In the genomic region with DNA sequence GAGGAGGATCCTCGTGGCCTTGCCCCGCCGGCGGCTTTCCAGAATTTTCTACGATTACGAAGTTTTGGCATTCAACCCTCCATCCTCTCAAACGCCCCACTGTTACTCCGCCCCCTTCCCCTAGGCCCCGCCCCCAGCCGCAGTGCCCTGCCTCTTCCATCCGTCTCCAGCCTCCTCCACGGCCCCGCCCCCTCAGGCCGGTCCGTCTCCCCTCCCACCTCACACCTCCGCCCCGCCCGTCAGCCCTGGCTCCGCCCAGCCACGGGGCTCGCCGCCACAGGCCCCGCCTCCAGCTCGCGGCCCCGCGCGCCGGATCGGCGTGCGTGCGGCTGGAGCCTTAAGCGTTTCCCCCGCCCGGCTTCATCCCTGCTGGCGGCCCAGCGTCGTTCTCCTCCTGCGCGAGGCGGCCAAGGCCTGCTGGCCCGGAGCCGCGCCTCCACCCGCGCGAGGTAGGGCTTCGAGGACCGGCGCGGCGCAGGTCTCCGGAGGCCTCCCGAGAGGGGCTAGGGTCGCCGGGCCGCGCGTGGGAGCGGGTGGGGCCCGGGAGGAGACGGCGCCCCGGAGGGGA, we compare ENCODE assay signal across 8 cellular contexts. TPM values are rescaled to one million over a fixed set of nuclear protein-coding genes. Genes with fewer than 3 reads are reported as not detected.
DNase-seq lines count a peak whose midpoint lies in the region; ATAC-seq, FAIRE-seq and TF ChIP-seq lines count a peak whose summit lies in the region.

A gene with protein sequence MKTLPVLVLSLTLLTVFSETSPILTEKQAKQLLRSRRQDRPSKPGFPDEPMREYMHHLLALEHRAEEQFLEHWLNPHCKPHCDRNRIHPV (minus strand): TSS at position 109 of the 568 bp plus-strand sequence. CDS start 18,110 bp downstream, outside the sequence.
A gene (plus strand): TSS at position 340 of the 568 bp plus-strand sequence. CDS start 645 bp downstream, outside the sequence.

- DNase-seq in AG08396 (ENCODE audit: low spot score) (peak; percentile 99), NCI-H2196 treated with DMSO at 0.1 percent for 48 hours (lab: John Stamatoyannopoulos, UW; ENCODE audit: unreplicated experiment) (peak; percentile 87), kidney (peak; percentile 100)
- peak; percentile 94 for DNase-seq in activated CD4-positive, CD25-positive, alpha-beta regulatory T cell treated with anti-CD3 and anti-CD28 coated beads, Interleukin-2, amount 50 U/mL, for 16 hours (ENCODE audit: low read depth, low spot score)
- peak; percentile 98 for DNase-seq in central memory CD4-positive, alpha-beta T cell
- DNase-seq in stimulated activated CD4-positive, alpha-beta T cell treated with anti-CD3 and anti-CD28 coated beads, Interleukin-15, amount 100 ng/mL, for 1 hour (ENCODE audit: low read depth in 1 of 2, low spot score in 1 of 2): peak; percentile 99

- intact Hi-C loops in kidney (cut with DNase I): no loop called here

- H3K4me1 ChIP-seq in kidney (ENCODE audit: control insufficient read depth in 1 of 2, insufficient read depth in 1 of 2, low read depth in 1 of 2, low read length in 2 of 2): peaks cover 4 to 12% of the 10 kb centered on the region in 2 donors

- in situ Hi-C loops in GM18951 (cut with MboI; ENCODE audit: low sequenced_read_pairs, unreplicated experiment): no loop called here

- peak within 1 kb of the TSS; percentile 60 to 73 for H3K9ac ChIP-seq in kidney (ENCODE audit: low read length in 2 of 2)

- TF ChIP-seq POLR2A in GM18951 (IDR thresholded peaks at IDR 0.05; ENCODE audit: extremely low read depth, insufficient read depth, insufficient read length): peak; percentile 64

- H3K27ac ChIP-seq in kidney (ENCODE audit: low read depth in 2 of 2, low read length in 2 of 2): peak within 1 kb of the TSS; percentile 80 to 95

- H3K9me3 ChIP-seq in kidney (ENCODE audit: control insufficient read depth in 1 of 2, low read length in 2 of 2): no peaks in the 10 kb centered on the region

- peak within 1 kb of the TSS; percentile 71 to 79 for H3K4me3 ChIP-seq in kidney (ENCODE audit: low read length in 2 of 2)

- FAIRE-seq in kidney (lab: Jason Lieb, UNC): no peak

- ATAC-seq in HG03159 (IDR thresholded peaks at IDR 0.05; ENCODE audit: unreplicated experiment): peak; percentile 77

- H3K36me3 ChIP-seq in kidney (ENCODE audit: control insufficient read depth in 1 of 2, insufficient read depth in 2 of 2, low read length in 2 of 2): no peaks in the 10 kb centered on the region

- no peak for TF ChIP-seq CTCF in kidney (IDR thresholded peaks at IDR 0.05; ENCODE audit: borderline replicate concordance, extremely low read depth, insufficient read depth)

RNA-seq across cellular contexts. Expression of the first gene that starts in this region (rescaled TPM):
- 2.0 TPM for total RNA-seq in kidney
- 0.69 TPM for polyA plus RNA-seq in kidney (ENCODE audit: insufficient read depth, low read depth, low replicate concordance)

RNA-seq across cellular contexts. Expression of the second gene that starts in this region (rescaled TPM):
- total RNA-seq in kidney: 8.7 TPM
- 1.9 TPM for polyA plus RNA-seq in kidney (ENCODE audit: insufficient read depth, low read depth, low replicate concordance)

Comparison
In these comparisons a context has a peak if more than half of its experiments do, and no peak if none do; other contexts are left out.
1. Peak in every context shown above with its lines: DNase-seq, ATAC-seq, H3K4me3 ChIP-seq and H3K27ac ChIP-seq.